9 cellular contexts compared by ENCODE assay signal in the genomic region with DNA sequence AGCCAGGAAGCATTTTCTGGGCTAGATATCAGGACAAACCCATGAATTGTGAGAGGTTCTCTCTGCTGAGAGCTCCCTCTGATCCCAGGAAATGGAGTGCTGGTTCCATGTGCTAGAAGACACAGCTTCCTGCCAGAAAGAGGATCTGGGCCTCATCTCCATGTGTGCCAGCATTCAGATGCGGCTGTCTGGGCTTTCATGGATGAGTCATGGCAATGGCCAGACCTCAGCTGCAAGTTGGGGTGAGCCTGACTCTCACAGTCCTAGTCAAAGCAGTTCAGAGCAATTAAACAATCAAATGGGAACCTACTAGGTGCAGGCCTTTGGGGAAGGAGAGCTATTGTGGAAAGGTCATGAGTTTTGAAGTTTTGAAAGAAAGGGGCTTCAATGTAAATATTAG.
DNase-seq lines count a peak whose midpoint lies in the region; FAIRE-seq and TF ChIP-seq lines count a peak whose summit lies in the region.
"Had no signal": no experiment of that assay in that cellular context is flagged by ENCODE, and none has a peak within 500 bp of the region (broad histone marks: within the 10 kb centered on the region; RNA-seq: fewer than 3 reads in every experiment).

No MANE protein-coding gene starts in this region.

- no peaks in the 10 kb centered on the region for H3K79me2 ChIP-seq in H1 (ENCODE audit: control insufficient read depth in 1 of 2, insufficient read depth in 2 of 2, low read length in 2 of 2)

- FAIRE-seq in H1 (lab: Jason Lieb, UNC): no peak

- peaks cover 24% of the 10 kb centered on the region for H3K4me1 Mint-ChIP-seq in nephron
- H3K4me1 Mint-ChIP-seq in progenitor cell of endocrine pancreas (ENCODE audit: low read depth): peaks cover 3% of the 10 kb centered on the region

- H4K91ac ChIP-seq in H1 (replicated peaks; ENCODE audit: insufficient read length, low read length): no peak overlapping the region

- no peak overlapping the region for H3K27ac ChIP-seq in H1 (ENCODE audit: low read depth, low read length)

- 100% methylated on average over 1 of the region's 1 CpG; no CpG with 5 or more reads in 1 of the 2 experiments for WGBS in H1 (ENCODE audit: extremely low coverage in 1 of 2, insufficient coverage in 1 of 2, insufficient read length in 1 of 2, insufficient replicate concordance in 2 of 2, low coverage in 1 of 2, low lambda C conversion rate in 2 of 2, missing lambda C conversion rate in 1 of 2), 2 experiments

- no peaks in the 10 kb centered on the region for H3K9me3 ChIP-seq in H1 (ENCODE audit: insufficient read depth in 2 of 2, low read depth in 1 of 2, low read length in 1 of 2)

- H3K23me2 ChIP-seq in H1 (ENCODE audit: low read depth, low read length): peaks cover 2% of the 10 kb centered on the region; the same call in 1 of the 2 replicates

- DNase-seq in AG10803 (ENCODE audit: low read depth) (peak; percentile 94), NOMO-1 treated with dmso at 0.1 percent for 144 hours (lab: John Stamatoyannopoulos, UW; ENCODE audit: unreplicated experiment) (peak; percentile 30), H1 (ENCODE audit: low read depth in 1 of 2, low spot score in 2 of 2) (no peak), progenitor cell of endocrine pancreas (ENCODE audit: low spot score, unreplicated experiment) (no peak), NK-92 (lab: John Stamatoyannopoulos, UW; ENCODE audit: unreplicated experiment) (no peak), epidermal melanocyte (ENCODE audit: insufficient read length, low spot score) (no peak)
- DNase-seq in activated CD4-positive, alpha-beta T cell treated with anti-CD3 and anti-CD28 coated beads, Interleukin-2, amount 50 U/mL, for 1 hour: no peak
- DNase-seq: activated T-cell treated with anti-CD3 and anti-CD28 coated beads for 4 hours had no signal

- TF ChIP-seq RAD21 in H1 (IDR thresholded peaks at IDR 0.05 in 1 of 2, conservative IDR thresholded peaks at IDR 0.05 in 1 of 2; ENCODE audit: low read depth in 2 of 2, low read length in 2 of 2): no peak

- H3K4me1 ChIP-seq in H1 (replicated peaks in 1 of 4; ENCODE audit: control insufficient read depth in 3 of 4, insufficient read depth in 4 of 4, low read length in 3 of 4): peaks cover 0 to 3% (median 0%) of the 10 kb centered on the region in 4 experiments; a peak in 1 of 7 replicates

- no peak overlapping the region for H3K4me2 ChIP-seq in H1 (ENCODE audit: insufficient read depth in 1 of 2, low read depth in 2 of 2, low read length in 2 of 2)

- no peaks in the 10 kb centered on the region for H4K20me1 ChIP-seq in H1 (replicated peaks in 1 of 2; ENCODE audit: control insufficient read depth in 1 of 2, insufficient read depth in 2 of 2, low read length in 2 of 2)

- H3K36me3 Mint-ChIP-seq in nephron (ENCODE audit: low read depth): no peaks in the 10 kb centered on the region
- no peaks in the 10 kb centered on the region for H3K36me3 Mint-ChIP-seq in progenitor cell of endocrine pancreas (ENCODE audit: insufficient read depth)

- H3K27ac Mint-ChIP-seq in nephron (peak overlapping the region in 2 of 3 experiments; percentile 85 to 90), progenitor cell of endocrine pancreas (no peak overlapping the region)

- no peak for TF ChIP-seq POLR2A in H1 (IDR thresholded peaks at IDR 0.05; ENCODE audit: control extremely low read depth in 1 of 2, low read depth in 2 of 2, low read length in 2 of 2)

- no peaks in the 10 kb centered on the region for H3K79me1 ChIP-seq in H1 (ENCODE audit: low read depth, low read length)

- H2BK12ac ChIP-seq in H1 (ENCODE audit: low read depth, low read length): no peak overlapping the region

- no peaks in the 10 kb centered on the region for H3K27me3 ChIP-seq in H1 (replicated peaks in 1 of 4; ENCODE audit: control insufficient read depth in 3 of 4, extremely low read depth in 1 of 4, insufficient read depth in 3 of 4, low read length in 3 of 4)

- no peaks in the 10 kb centered on the region for H3K9me3 Mint-ChIP-seq in nephron
- H3K9me3 Mint-ChIP-seq in progenitor cell of endocrine pancreas (ENCODE audit: low read depth): no peaks in the 10 kb centered on the region

- peaks cover 3% of the 10 kb centered on the region for H3K27me3 Mint-ChIP-seq in nephron (ENCODE audit: low read depth)
- no peaks in the 10 kb centered on the region for H3K27me3 Mint-ChIP-seq in progenitor cell of endocrine pancreas

- H3K4me3 ChIP-seq in AG10803 (ENCODE audit: low read length) (no peak overlapping the region), H1 (ENCODE audit: extremely low read depth in 1 of 4, insufficient read depth in 2 of 4, low read depth in 3 of 4, low read length in 4 of 4) (no peak overlapping the region)

- POLR2A ChIA-PET in H1 (lab: Charles Lee; ENCODE audit: partially characterized antibody): no interaction called here

- H3K18ac ChIP-seq in H1 (ENCODE audit: extremely low read depth, low read length): no peak overlapping the region

- TF ChIP-seq CTCF in AG10803 (conservative IDR thresholded peaks at IDR 0.05; ENCODE audit: low read length) (no peak), H1 (IDR thresholded peaks at IDR 0.05; ENCODE audit: control extremely low read depth in 1 of 3, insufficient read depth in 1 of 3, low read depth in 1 of 3, low read length in 3 of 3) (no peak), nephron (IDR thresholded peaks at IDR 0.05; ENCODE audit: unreplicated experiment in 3 of 3) (no peak), progenitor cell of endocrine pancreas (IDR thresholded peaks at IDR 0.05; ENCODE audit: unreplicated experiment) (no peak)

- no peak overlapping the region for H4K8ac ChIP-seq in H1 (ENCODE audit: extremely low read depth, insufficient read depth, low read length)

- no peak overlapping the region for H2BK15ac ChIP-seq in H1 (ENCODE audit: low read length)

- no peak overlapping the region for H3K23ac ChIP-seq in H1 (ENCODE audit: insufficient read length)

- CTCF ChIA-PET in H1 (lab: Charles Lee; ENCODE audit: partially characterized antibody): interaction anchor here (0.9 to 1.5 kb wide), 2 partner anchors 39 to 56 kb away, joined by 3 to 4 read pairs; no protein-coding TSS in a partner anchor

- H3K4ac ChIP-seq in H1 (replicated peaks; ENCODE audit: insufficient read length, low read depth, low read length): no peak overlapping the region

- H2BK5ac ChIP-seq in H1 (ENCODE audit: low read depth, low read length): no peak overlapping the region

- H2BK20ac ChIP-seq in H1 (ENCODE audit: low read length): no peak overlapping the region

- no peak overlapping the region for H3K14ac ChIP-seq in H1 (ENCODE audit: insufficient read length)

- no peak overlapping the region for H2BK120ac ChIP-seq in H1 (replicated peaks; ENCODE audit: low read depth, low read length)

- H3K4me3 Mint-ChIP-seq in nephron (no peak overlapping the region), progenitor cell of endocrine pancreas (ENCODE audit: low read depth) (no peak overlapping the region)

- no peak overlapping the region for H3K56ac ChIP-seq in H1 (replicated peaks; ENCODE audit: insufficient read length, low read depth, low read length)

- no peaks in the 10 kb centered on the region for H3K36me3 ChIP-seq in H1 (ENCODE audit: control insufficient read depth in 2 of 4, insufficient read depth in 4 of 4, low read length in 3 of 4)

- H3K9ac ChIP-seq in H1 (replicated peaks in 1 of 4; ENCODE audit: extremely low read depth in 1 of 4, low read depth in 3 of 4, low read length in 3 of 4): no peak overlapping the region

- H2AK5ac ChIP-seq in H1 (ENCODE audit: low read depth, low read length): no peak overlapping the region

- peak overlapping the region; percentile 35; the same call in 1 of the 2 replicates for H2AFZ ChIP-seq in H1 (ENCODE audit: low read length)

- no peak overlapping the region for H4K5ac ChIP-seq in H1 (ENCODE audit: insufficient read length, low read depth, low read length)

- no peak for TF ChIP-seq EP300 in H1 (IDR thresholded peaks at IDR 0.05; ENCODE audit: borderline replicate concordance in 1 of 2, low read depth in 2 of 2, low read length in 2 of 2)

TF ChIP-seq in H1, 55 proteins besides CTCF, POLR2A, EP300 and RAD21:
- TF ChIP-seq GABPA (IDR thresholded peaks at IDR 0.05; ENCODE audit: borderline replicate concordance, insufficient read depth, low read length) (no peak), KDM1A (IDR thresholded peaks at IDR 0.05; ENCODE audit: borderline replicate concordance, low read length) (no peak), TAF1 (IDR thresholded peaks at IDR 0.05; ENCODE audit: low read depth, low read length) (no peak), CEBPB (IDR thresholded peaks at IDR 0.05; ENCODE audit: low read depth, low read length) (no peak)

Comparison
In these comparisons a context has a peak if more than half of its experiments do, and no peak if none do; other contexts are left out.
1. DNase-seq: peak in AG10803 (single experiment) and NOMO-1 treated with dmso at 0.1 percent for 144 hours (single experiment); none in H1 (0 of 2), progenitor cell of endocrine pancreas (single experiment), activated CD4-positive, alpha-beta T cell treated with anti-CD3 and anti-CD28 coated beads, Interleukin-2, amount 50 U/mL, for 1 hour (single experiment), NK-92 (single experiment) and epidermal melanocyte (single experiment).